In the genomic region with DNA sequence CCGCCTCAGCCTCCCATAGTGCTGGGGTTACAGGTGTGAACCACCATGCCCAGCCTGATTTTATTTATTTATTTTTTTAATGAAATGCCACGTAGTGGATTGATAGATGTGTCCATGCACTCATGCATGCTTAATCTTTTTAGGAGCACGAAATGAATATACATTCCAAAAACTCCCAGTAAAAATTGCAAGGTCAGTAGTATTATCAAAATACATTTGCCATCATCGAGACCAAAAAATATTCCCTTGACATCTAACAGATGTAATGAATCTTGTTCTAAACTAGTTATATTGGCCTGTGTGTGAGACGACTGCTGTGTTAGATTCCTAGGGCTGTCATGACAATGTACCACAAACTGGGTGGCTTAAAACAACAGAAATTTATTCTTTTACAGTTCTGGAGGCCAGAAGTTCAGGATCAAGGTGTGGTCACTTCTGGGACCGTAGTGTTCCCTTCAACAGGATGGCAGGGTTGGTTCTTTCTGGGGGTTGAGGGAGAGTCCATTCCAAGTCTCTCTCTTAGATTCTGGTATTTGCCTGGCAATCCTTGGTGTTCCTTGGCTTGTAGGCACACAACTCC, we compare ENCODE assay signal across 24 cellular contexts.
"Had no signal": no experiment of that assay in that cellular context is flagged by ENCODE, and none has a peak within 500 bp of the region (broad histone marks: within the 10 kb centered on the region; RNA-seq: fewer than 3 reads in every experiment).

No MANE protein-coding gene starts in this region.

- H3K9me2 ChIP-seq: SK-N-SH had no signal

- H3K4me3 Mint-ChIP-seq: activated CD8-positive, alpha-beta T cell treated with anti-CD3 and anti-CD28 coated beads for 36 hours; activated naive CD8-positive, alpha-beta T cell treated with anti-CD3 and anti-CD28 coated beads, Interleukin-2, amount 10 ng/mL, durations not matched to agents 7 days and 5 days had no signal

- H3K9me3 Mint-ChIP-seq: activated CD8-positive, alpha-beta T cell treated with anti-CD3 and anti-CD28 coated beads for 36 hours; activated naive CD8-positive, alpha-beta T cell treated with anti-CD3 and anti-CD28 coated beads, Interleukin-2, amount 10 ng/mL, durations not matched to agents 7 days and 5 days had no signal

- ATAC-seq: activated CD8-positive, alpha-beta T cell treated with anti-CD3 and anti-CD28 coated beads for 36 hours; Panc1 had no signal

- H3K27ac ChIP-seq: adrenal gland, SJCRH30, VCaP had no signal

- H3K27ac Mint-ChIP-seq: activated CD8-positive, alpha-beta T cell treated with anti-CD3 and anti-CD28 coated beads for 36 hours; activated naive CD8-positive, alpha-beta T cell treated with anti-CD3 and anti-CD28 coated beads, Interleukin-2, amount 10 ng/mL, durations not matched to agents 7 days and 5 days had no signal

- H3K36me3 Mint-ChIP-seq: activated naive CD8-positive, alpha-beta T cell treated with anti-CD3 and anti-CD28 coated beads, Interleukin-2, amount 10 ng/mL, durations not matched to agents 7 days and 5 days had no signal

- H3K36me3 ChIP-seq: adrenal gland, SJCRH30 had no signal

- H3K4me2 ChIP-seq: SK-N-SH had no signal

- H3K9me3 ChIP-seq: adrenal gland, SJCRH30, SK-N-SH had no signal

- H3K27me3 ChIP-seq: adrenal gland, SJCRH30 had no signal

- H3K27me3 Mint-ChIP-seq: activated CD8-positive, alpha-beta T cell treated with anti-CD3 and anti-CD28 coated beads for 36 hours had no signal

- H3K4me3 ChIP-seq: adrenal gland, SJCRH30 had no signal

- H3K4me1 ChIP-seq: adrenal gland had no signal

- DNase-seq: activated CD4-positive, alpha-beta T cell treated with anti-CD3 and anti-CD28 coated beads for 4 hours; activated CD4-positive, CD25-positive, alpha-beta regulatory T cell; activated CD8-positive, alpha-beta memory T cell treated with anti-CD3 and anti-CD28 coated beads, Interleukin-2, amount 50 U/mL, for 48 hours; activated CD8-positive, alpha-beta T cell treated with anti-CD3 and anti-CD28 coated beads for 36 hours; activated naive CD4-positive, alpha-beta T cell treated with anti-CD3 and anti-CD28 coated beads, Interleukin-2, amount 50 U/mL, for 16 hours; activated naive CD8-positive, alpha-beta T cell treated with anti-CD3 and anti-CD28 coated beads, Interleukin-2, amount 10 ng/mL, durations not matched to agents 7 days and 5 days; activated T-cell treated with anti-CD3 and anti-CD28 coated beads, Interleukin-2, amount 50 U/mL, for 1 hour; caudate nucleus; KG1; NCI-H1092; NCI-H1417; NCI-H1930; NCI-H2171 treated with DMSO at 0.1 percent for 48 hours; NCI-H345; NCI-H510A; NCI-H526 treated with DMSO at 0.1 percent for 48 hours; Right ventricle myocardium superior; RPMI8226; SJCRH30; SK-N-SH; T-helper 1 cell had no signal
